In the genomic region with DNA sequence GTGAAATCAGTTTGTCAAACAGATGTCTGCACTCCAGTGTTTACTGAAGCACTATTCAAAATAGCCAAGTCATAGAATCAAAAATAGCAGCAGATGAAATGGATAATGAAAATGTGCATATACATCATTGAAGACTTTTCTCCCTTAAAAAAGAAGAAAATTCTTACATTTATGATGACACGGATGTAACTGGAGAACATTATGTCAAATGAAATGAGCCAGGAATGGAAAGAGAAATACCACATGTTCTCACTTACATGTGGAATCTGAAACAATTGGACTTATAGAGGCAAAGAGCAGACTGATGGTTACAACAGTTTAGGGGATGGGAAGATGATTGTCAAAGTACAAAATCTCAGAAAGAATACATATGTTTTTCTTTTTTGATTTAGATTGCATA, we compare ENCODE assay signal across 24 cellular contexts. TPM values are rescaled to one million over a fixed set of nuclear protein-coding genes. Genes with fewer than 3 reads are reported as not detected.
"Had no signal": no experiment of that assay in that cellular context is flagged by ENCODE, and none has a peak within 500 bp of the region (broad histone marks: within the 10 kb centered on the region; RNA-seq: fewer than 3 reads in every experiment).

No MANE protein-coding gene starts in this region.

- H3K4me3 ChIP-seq: ovary, psoas muscle, right lobe of liver, sigmoid colon, stomach, thoracic aorta, thyroid gland, tibial nerve, upper lobe of left lung, vagina had no signal

- DNase-seq: naive thymus-derived CD8-positive, alpha-beta T cell; nephron progenitor cell; nucleus accumbens; ovary; posterior cingulate gyrus; psoas muscle; right cardiac atrium; right lobe of liver; sigmoid colon; small intestine; stimulated activated CD4-positive, alpha-beta T cell treated with anti-CD3 and anti-CD28 coated beads, Interleukin-15, amount 100 ng/mL, for 24 hours; stimulated activated CD4-positive, alpha-beta T cell treated with anti-CD3 and anti-CD28 coated beads, Interleukin-2, amount 100 ng/mL, for 24 hours; stimulated activated CD4-positive, alpha-beta T cell treated with anti-CD3 and anti-CD28 coated beads, Interleukin-2, amount 100 ng/mL, for 48 hours; stimulated activated CD4-positive, alpha-beta T cell treated with anti-CD3 and anti-CD28 coated beads, Interleukin-4, amount 100 ng/mL, for 24 hours; stimulated activated naive B cell treated with anti-CD40 and anti-IgM and Interleukin-4, amounts not matched to agents 10 μg/mL and 1 μg/mL and 100 μg/mL, for 72 hours; stimulated activated naive CD4-positive, alpha-beta T cell treated with Interleukin-2 at 50 U/mL for 16 hours; stomach; thyroid gland; trophoblast cell; upper lobe of left lung had no signal

RNA-seq across cellular contexts. Expression of a gene that starts 21.5 kb away (rescaled TPM):
- total RNA-seq: naive thymus-derived CD8-positive, alpha-beta T cell; natural killer cell treated with Interleukin-12 subunit alpha and Interleukin-12 subunit beta and Interleukin-15 and Interleukin-18, amount 100 ng/mL, for 72 hours; psoas muscle had no signal
